In the genomic region with DNA sequence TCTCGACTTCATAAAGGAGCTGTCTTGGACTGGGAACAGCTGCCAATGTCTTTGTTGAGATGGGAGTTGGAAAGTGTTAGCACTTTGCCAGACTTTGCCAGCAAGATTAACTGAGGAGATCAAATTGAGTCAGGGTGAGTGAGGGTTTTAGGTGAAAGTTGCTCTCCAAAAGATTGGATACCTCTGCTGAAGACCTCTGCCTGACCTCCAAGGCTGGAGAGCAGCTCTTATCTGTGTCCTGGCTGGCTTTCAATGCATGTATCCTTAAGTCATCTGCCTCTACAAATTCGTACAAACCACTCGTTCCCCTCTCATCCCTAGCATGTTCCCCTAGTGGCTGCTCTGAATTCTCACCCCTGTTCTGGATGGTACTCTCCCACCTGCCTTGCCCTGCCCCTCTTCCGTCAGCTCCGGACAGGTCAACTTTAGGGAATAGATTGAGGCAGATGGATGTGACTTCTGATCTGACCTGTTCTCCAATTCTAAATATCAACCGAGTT, we compare ENCODE assay signal across 1 cellular context.
TF ChIP-seq lines count a peak whose summit lies in the region.

A gene with protein sequence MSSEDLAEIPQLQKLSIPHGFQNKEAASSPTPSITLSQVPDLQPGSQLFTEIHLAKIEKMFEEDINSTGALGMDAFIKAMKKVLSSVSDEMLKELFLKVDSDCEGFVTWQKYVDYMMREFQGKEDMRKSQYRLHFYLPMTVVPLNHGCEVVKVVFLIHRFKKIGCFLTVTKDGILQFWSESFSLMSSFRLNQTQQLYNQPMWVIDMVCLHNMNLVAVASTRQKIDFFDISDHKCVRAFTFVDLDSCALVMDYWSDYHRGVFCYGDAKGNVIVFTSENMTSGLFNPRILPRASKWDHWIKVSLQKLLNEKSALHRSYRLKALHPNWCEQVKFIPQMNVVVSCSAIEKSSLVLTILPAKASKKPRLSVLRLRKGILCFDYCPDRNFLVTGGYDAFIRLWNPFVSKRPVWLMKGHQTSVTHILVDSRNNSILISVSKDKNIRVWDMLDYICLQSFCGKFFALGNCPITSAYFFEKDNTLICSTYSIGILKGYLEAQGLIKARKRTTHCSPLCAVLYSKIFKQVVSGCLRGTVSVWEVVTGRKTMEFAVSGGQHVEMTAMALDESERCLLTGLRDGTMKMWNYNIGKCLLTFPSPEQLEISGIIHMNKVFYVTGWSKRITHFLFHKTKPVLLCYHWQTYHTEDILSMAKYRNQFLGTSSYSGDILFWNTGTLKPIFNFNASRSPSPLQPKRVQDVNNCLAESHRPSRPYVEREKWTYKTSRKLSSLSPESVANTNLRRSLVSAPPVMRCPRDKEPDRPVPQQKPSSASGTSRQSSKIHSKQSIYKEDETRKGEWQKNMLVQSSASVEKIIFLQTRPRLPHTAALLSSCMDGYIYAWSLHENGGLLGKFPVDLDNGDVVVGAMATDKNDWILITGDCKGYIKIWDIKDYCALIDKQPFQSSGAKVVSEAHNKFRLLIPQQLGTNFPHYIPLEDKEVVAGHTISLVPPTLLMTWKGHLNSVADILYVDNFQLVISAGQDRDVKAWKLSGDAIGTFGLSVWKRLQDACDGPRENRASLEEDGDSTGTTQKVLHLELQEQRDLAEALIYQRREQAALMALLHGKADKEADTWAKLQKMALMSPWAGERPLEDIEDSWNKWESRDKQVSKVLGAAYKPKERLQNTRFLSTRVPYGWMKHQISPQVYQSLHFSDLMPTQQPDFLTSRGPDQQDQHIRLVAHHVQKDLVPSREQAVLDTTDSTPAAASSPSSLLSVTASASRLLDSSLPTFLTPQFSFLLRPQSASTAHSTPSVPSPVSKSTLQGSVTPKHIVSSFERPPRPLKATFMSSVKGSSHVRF (plus strand): TSS at position 51 of the 500 bp plus-strand sequence. CDS start 4,870 bp downstream, outside the sequence.

TF ChIP-seq in HEK293, 187 proteins besides CTCF, POLR2A, EP300 and RAD21:
- TF ChIP-seq, protein P1, sequence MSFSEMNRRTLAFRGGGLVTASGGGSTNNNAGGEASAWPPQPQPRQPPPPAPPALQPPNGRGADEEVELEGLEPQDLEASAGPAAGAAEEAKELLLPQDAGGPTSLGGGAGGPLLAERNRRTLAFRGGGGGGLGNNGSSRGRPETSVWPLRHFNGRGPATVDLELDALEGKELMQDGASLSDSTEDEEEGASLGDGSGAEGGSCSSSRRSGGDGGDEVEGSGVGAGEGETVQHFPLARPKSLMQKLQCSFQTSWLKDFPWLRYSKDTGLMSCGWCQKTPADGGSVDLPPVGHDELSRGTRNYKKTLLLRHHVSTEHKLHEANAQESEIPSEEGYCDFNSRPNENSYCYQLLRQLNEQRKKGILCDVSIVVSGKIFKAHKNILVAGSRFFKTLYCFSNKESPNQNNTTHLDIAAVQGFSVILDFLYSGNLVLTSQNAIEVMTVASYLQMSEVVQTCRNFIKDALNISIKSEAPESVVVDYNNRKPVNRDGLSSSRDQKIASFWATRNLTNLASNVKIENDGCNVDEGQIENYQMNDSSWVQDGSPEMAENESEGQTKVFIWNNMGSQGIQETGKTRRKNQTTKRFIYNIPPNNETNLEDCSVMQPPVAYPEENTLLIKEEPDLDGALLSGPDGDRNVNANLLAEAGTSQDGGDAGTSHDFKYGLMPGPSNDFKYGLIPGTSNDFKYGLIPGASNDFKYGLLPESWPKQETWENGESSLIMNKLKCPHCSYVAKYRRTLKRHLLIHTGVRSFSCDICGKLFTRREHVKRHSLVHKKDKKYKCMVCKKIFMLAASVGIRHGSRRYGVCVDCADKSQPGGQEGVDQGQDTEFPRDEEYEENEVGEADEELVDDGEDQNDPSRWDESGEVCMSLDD (tag by site-specific recombination; IDR thresholded peaks at IDR 0.05): no peak
- TF ChIP-seq ZNF610 (tag by site-specific recombination; IDR thresholded peaks at IDR 0.05; ENCODE audit: borderline replicate concordance) (no peak), ZNF19 (tag by site-specific recombination; IDR thresholded peaks at IDR 0.05; ENCODE audit: low read depth) (no peak), TRIM28 (IDR thresholded peaks at IDR 0.05; ENCODE audit: borderline replicate concordance, low read length) (no peak), ZNF433 (tag by site-specific recombination; IDR thresholded peaks at IDR 0.05; ENCODE audit: low read depth) (no peak), ZNF677 (tag by site-specific recombination; IDR thresholded peaks at IDR 0.05) (peak; percentile 81)
- TF ChIP-seq, protein P2, sequence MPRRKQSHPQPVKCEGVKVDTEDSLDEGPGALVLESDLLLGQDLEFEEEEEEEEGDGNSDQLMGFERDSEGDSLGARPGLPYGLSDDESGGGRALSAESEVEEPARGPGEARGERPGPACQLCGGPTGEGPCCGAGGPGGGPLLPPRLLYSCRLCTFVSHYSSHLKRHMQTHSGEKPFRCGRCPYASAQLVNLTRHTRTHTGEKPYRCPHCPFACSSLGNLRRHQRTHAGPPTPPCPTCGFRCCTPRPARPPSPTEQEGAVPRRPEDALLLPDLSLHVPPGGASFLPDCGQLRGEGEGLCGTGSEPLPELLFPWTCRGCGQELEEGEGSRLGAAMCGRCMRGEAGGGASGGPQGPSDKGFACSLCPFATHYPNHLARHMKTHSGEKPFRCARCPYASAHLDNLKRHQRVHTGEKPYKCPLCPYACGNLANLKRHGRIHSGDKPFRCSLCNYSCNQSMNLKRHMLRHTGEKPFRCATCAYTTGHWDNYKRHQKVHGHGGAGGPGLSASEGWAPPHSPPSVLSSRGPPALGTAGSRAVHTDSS (tag by site-specific recombination; IDR thresholded peaks at IDR 0.05): no peak
- TF ChIP-seq, protein P3, sequence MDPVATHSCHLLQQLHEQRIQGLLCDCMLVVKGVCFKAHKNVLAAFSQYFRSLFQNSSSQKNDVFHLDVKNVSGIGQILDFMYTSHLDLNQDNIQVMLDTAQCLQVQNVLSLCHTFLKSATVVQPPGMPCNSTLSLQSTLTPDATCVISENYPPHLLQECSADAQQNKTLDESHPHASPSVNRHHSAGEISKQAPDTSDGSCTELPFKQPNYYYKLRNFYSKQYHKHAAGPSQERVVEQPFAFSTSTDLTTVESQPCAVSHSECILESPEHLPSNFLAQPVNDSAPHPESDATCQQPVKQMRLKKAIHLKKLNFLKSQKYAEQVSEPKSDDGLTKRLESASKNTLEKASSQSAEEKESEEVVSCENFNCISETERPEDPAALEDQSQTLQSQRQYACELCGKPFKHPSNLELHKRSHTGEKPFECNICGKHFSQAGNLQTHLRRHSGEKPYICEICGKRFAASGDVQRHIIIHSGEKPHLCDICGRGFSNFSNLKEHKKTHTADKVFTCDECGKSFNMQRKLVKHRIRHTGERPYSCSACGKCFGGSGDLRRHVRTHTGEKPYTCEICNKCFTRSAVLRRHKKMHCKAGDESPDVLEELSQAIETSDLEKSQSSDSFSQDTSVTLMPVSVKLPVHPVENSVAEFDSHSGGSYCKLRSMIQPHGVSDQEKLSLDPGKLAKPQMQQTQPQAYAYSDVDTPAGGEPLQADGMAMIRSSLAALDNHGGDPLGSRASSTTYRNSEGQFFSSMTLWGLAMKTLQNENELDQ (tag by site-specific recombination; IDR thresholded peaks at IDR 0.05; ENCODE audit: low read depth): no peak
